1 cellular context compared by ENCODE assay signal in genomic region chr12:109084425-109084824, GRCh38.
TF ChIP-seq lines count a peak whose summit lies in the region.

No MANE protein-coding gene starts in this region.

TF ChIP-seq in K562, 482 proteins besides CTCF, POLR2A, EP300 and RAD21:
- TF ChIP-seq CEBPB (tag; IDR thresholded peaks at IDR 0.05), result no peak
- TF ChIP-seq HSF4 (CRISPR knock-in tag; IDR thresholded peaks at IDR 0.05; ENCODE audit: borderline replicate concordance), result no peak
- no peak for TF ChIP-seq ID3 (CRISPR knock-in tag; IDR thresholded peaks at IDR 0.05)
- no peak for TF ChIP-seq ID3 (tag; IDR thresholded peaks at IDR 0.05)
- TF ChIP-seq PCBP1 (IDR thresholded peaks at IDR 0.05; ENCODE audit: low read depth, low read length, poor library complexity, severe bottlenecking), result no peak
- no peak for TF ChIP-seq ILF3 (IDR thresholded peaks at IDR 0.05; ENCODE audit: borderline replicate concordance)
- TF ChIP-seq CBX2 (IDR thresholded peaks at IDR 0.05; ENCODE audit: insufficient read depth, low read length, poor library complexity, severe bottlenecking), result no peak
- no peak for TF ChIP-seq FOXJ2 (tag; IDR thresholded peaks at IDR 0.05)
- TF ChIP-seq FOXP1 (CRISPR knock-in tag; IDR thresholded peaks at IDR 0.05), result no peak
- no peak for TF ChIP-seq CBFA2T2 (conservative IDR thresholded peaks at IDR 0.05)
- TF ChIP-seq TRIM28 (IDR thresholded peaks at IDR 0.05), result no peak
- no peak for TF ChIP-seq E4F1 (CRISPR knock-in tag; IDR thresholded peaks at IDR 0.05; ENCODE audit: borderline replicate concordance)
- TF ChIP-seq CCAR2 (IDR thresholded peaks at IDR 0.05; ENCODE audit: low read depth, low read length), result no peak
- TF ChIP-seq GABPB1 (CRISPR knock-in tag; IDR thresholded peaks at IDR 0.05), result no peak
- TF ChIP-seq ZNF780A (CRISPR knock-in tag; IDR thresholded peaks at IDR 0.05), result no peak
- no peak for TF ChIP-seq RBFOX2 (IDR thresholded peaks at IDR 0.05; ENCODE audit: low read depth, low read length)
- no peak for TF ChIP-seq SMAD1 (IDR thresholded peaks at IDR 0.05; ENCODE audit: low read depth, low read length, partially characterized antibody)
- no peak for TF ChIP-seq MTA1 (IDR thresholded peaks at IDR 0.05; ENCODE audit: borderline replicate concordance)
- no peak for TF ChIP-seq ZNF695 (CRISPR knock-in tag; IDR thresholded peaks at IDR 0.05)
- TF ChIP-seq POU5F1 (IDR thresholded peaks at IDR 0.05; ENCODE audit: borderline replicate concordance, low read depth, low read length, partially characterized antibody), result no peak
- TF ChIP-seq ARNT (IDR thresholded peaks at IDR 0.05), result no peak
TF ChIP-seq in K562: peak in this region for 0.
